In the genomic region with DNA sequence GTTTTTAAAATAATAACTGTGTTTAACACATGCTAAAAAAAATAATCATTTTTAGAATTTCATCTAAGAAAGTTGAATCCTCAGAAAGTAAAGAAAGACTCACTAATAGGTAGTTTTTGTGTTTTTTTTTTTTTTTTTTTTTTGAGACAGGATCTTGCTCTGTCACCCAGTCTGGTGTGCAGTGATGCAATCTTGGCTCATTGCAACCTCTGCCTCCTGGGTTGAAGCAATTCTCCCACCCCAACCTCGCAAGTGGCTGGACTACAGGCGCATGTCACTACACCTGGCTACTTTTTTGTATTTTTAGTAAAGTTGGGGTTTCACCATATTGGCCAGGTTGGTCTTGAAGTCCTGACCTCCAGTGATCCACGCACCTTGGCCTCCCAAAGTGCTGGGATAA, we compare ENCODE assay signal across 2 cellular contexts.
TF ChIP-seq lines count a peak whose summit lies in the region.

No MANE protein-coding gene starts in this region.

TF ChIP-seq in IMR-90, 13 proteins besides CTCF, POLR2A, EP300 and RAD21:
- TF ChIP-seq CEBPB (IDR thresholded peaks at IDR 0.05; ENCODE audit: low read depth, low read length) (peak; percentile 69), MXI1 (IDR thresholded peaks at IDR 0.05; ENCODE audit: borderline replicate concordance, low read depth, low read length) (no peak)

TF ChIP-seq in HepG2, 621 proteins besides CTCF, POLR2A, EP300 and RAD21:
- TF ChIP-seq, protein P1, sequence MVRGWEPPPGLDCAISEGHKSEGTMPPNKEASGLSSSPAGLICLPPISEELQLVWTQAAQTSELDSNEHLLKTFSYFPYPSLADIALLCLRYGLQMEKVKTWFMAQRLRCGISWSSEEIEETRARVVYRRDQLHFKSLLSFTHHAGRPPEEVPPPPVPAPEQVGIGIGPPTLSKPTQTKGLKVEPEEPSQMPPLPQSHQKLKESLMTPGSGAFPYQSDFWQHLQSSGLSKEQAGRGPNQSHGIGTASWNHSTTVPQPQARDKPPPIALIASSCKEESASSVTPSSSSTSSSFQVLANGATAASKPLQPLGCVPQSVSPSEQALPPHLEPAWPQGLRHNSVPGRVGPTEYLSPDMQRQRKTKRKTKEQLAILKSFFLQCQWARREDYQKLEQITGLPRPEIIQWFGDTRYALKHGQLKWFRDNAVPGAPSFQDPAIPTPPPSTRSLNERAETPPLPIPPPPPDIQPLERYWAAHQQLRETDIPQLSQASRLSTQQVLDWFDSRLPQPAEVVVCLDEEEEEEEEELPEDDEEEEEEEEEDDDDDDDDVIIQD (CRISPR knock-in tag; IDR thresholded peaks at IDR 0.05; ENCODE audit: low read depth), result no peak
- TF ChIP-seq ZNF564 (CRISPR knock-in tag; IDR thresholded peaks at IDR 0.05) (no peak), ZZZ3 (CRISPR knock-in tag; IDR thresholded peaks at IDR 0.05; ENCODE audit: borderline replicate concordance) (no peak), DR1 (CRISPR knock-in tag; IDR thresholded peaks at IDR 0.05) (no peak), SIX4 (CRISPR knock-in tag; IDR thresholded peaks at IDR 0.05) (no peak), ZSCAN22 (CRISPR knock-in tag; IDR thresholded peaks at IDR 0.05) (no peak), ATF7 (IDR thresholded peaks at IDR 0.05) (no peak), ATF7 (CRISPR knock-in tag; IDR thresholded peaks at IDR 0.05) (no peak), ZNF670 (CRISPR knock-in tag; IDR thresholded peaks at IDR 0.05; ENCODE audit: borderline replicate concordance) (no peak), CEBPB (IDR thresholded peaks at IDR 0.05; ENCODE audit: borderline replicate concordance, low read depth, low read length) (peak; percentile 77), PRDM4 (CRISPR knock-in tag; IDR thresholded peaks at IDR 0.05; ENCODE audit: borderline replicate concordance) (no peak), FOSL2 (CRISPR knock-in tag; IDR thresholded peaks at IDR 0.05) (no peak), ZNF639 (CRISPR knock-in tag; conservative IDR thresholded peaks at IDR 0.05) (no peak), AGO1 (IDR thresholded peaks at IDR 0.05; ENCODE audit: low read depth, low read length, poor library complexity, severe bottlenecking) (no peak), CEBPG (CRISPR knock-in tag; IDR thresholded peaks at IDR 0.05) (peak; percentile 45; the same call in 1 of the 2 replicates), POLR2AphosphoS5 (IDR thresholded peaks at IDR 0.05; ENCODE audit: low read depth, low read length) (no peak), KDM1A (CRISPR knock-in tag; IDR thresholded peaks at IDR 0.05) (no peak), TBL1XR1 (IDR thresholded peaks at IDR 0.05; ENCODE audit: borderline replicate concordance, low read length, partially characterized antibody) (no peak)
- TF ChIP-seq, protein P2, sequence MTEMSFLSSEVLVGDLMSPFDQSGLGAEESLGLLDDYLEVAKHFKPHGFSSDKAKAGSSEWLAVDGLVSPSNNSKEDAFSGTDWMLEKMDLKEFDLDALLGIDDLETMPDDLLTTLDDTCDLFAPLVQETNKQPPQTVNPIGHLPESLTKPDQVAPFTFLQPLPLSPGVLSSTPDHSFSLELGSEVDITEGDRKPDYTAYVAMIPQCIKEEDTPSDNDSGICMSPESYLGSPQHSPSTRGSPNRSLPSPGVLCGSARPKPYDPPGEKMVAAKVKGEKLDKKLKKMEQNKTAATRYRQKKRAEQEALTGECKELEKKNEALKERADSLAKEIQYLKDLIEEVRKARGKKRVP (CRISPR knock-in tag; IDR thresholded peaks at IDR 0.05), result peak in 1 of 2 experiments; percentile 68; a peak in 2 of 4 replicates
- TF ChIP-seq, protein P3, sequence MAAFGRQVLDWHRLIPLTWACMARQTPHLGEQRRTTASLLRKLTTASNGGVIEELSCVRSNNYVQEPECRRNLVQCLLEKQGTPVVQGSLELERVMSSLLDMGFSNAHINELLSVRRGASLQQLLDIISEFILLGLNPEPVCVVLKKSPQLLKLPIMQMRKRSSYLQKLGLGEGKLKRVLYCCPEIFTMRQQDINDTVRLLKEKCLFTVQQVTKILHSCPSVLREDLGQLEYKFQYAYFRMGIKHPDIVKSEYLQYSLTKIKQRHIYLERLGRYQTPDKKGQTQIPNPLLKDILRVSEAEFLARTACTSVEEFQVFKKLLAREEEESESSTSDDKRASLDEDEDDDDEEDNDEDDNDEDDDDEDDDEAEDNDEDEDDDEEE (CRISPR knock-in tag; IDR thresholded peaks at IDR 0.05), result no peak
- TF ChIP-seq, protein P4, sequence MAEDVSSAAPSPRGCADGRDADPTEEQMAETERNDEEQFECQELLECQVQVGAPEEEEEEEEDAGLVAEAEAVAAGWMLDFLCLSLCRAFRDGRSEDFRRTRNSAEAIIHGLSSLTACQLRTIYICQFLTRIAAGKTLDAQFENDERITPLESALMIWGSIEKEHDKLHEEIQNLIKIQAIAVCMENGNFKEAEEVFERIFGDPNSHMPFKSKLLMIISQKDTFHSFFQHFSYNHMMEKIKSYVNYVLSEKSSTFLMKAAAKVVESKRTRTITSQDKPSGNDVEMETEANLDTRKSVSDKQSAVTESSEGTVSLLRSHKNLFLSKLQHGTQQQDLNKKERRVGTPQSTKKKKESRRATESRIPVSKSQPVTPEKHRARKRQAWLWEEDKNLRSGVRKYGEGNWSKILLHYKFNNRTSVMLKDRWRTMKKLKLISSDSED (CRISPR knock-in tag; IDR thresholded peaks at IDR 0.05), result no peak
TF ChIP-seq in HepG2: peak in this region for 3.
